In genomic region chr9:131735238-131736181, GRCh38 we compare ENCODE assay signal across 8 cellular contexts. TPM values are rescaled to one million over a fixed set of nuclear protein-coding genes. Genes with fewer than 3 reads are reported as not detected.
DNase-seq lines count a peak whose midpoint lies in the region; ATAC-seq and TF ChIP-seq lines count a peak whose summit lies in the region.

No MANE protein-coding gene starts in this region.

- intact Hi-C loops in naive thymus-derived CD4-positive, alpha-beta T cell (cut with micrococcal nuclease) = loop anchor here (5.0 to 10.0 kb wide), 2 partner anchors 338 to 481 kb away; no protein-coding TSS in a partner anchor

- H3K9me3 Mint-ChIP-seq in CD8-positive, alpha-beta memory T cell = peaks cover 0 to 1% (median 0%) of the 10 kb centered on the region in 5 donors
- H3K9me3 Mint-ChIP-seq in brain = no peaks in the 10 kb centered on the region
- no peaks in the 10 kb centered on the region for H3K9me3 Mint-ChIP-seq in naive thymus-derived CD4-positive, alpha-beta T cell

- CTCF ChIA-PET in CD8-positive, alpha-beta memory T cell (lab: Charles Lee) = interaction anchor here (0.9 to 3.4 kb wide), 7 partner anchors 57 to 144 kb away, joined by 3 to 20 read pairs (median 4); no protein-coding TSS in a partner anchor
- CTCF ChIA-PET in naive thymus-derived CD4-positive, alpha-beta T cell (lab: Charles Lee) = interaction anchor here (0.7 to 1.0 kb wide), 2 partner anchors 9 to 137 kb away, joined by 3 to 4 read pairs; no protein-coding TSS in a partner anchor

- H3K27ac ChIP-seq in CD8-positive, alpha-beta memory T cell (ENCODE audit: low read depth, low read length) = no peak overlapping the region
- peak overlapping the region; percentile 73 for H3K27ac ChIP-seq in naive thymus-derived CD4-positive, alpha-beta T cell (ENCODE audit: low read depth, low read length)
- H3K27ac ChIP-seq in WERI-Rb-1 = no peak overlapping the region

- H3K27me3 ChIP-seq in CD8-positive, alpha-beta memory T cell (ENCODE audit: insufficient read depth, low read length, poor library complexity, severe bottlenecking) = no peaks in the 10 kb centered on the region
- no peaks in the 10 kb centered on the region for H3K27me3 ChIP-seq in naive thymus-derived CD4-positive, alpha-beta T cell (ENCODE audit: control insufficient read depth in 2 of 2, insufficient read depth in 2 of 2, low read length in 2 of 2)
- no peaks in the 10 kb centered on the region for H3K27me3 ChIP-seq in WERI-Rb-1 (ENCODE audit: insufficient read depth, low read depth, severe bottlenecking)

- no peak for ATAC-seq in naive thymus-derived CD4-positive, alpha-beta T cell

- POLR2A ChIA-PET in CD8-positive, alpha-beta memory T cell (lab: Charles Lee) = interaction anchor here (0.6 kb wide), 1 partner anchor 58 kb away, joined by 3 read pairs; no protein-coding TSS in a partner anchor
- POLR2A ChIA-PET in naive thymus-derived CD4-positive, alpha-beta T cell (lab: Charles Lee) = interaction anchor here (0.5 to 1.5 kb wide), 4 partner anchors 8 to 1045 kb away, joined by 3 to 5 read pairs (median 3); no protein-coding TSS in a partner anchor

- peak overlapping the region; percentile 78 to 99 (median 92) for H3K27ac Mint-ChIP-seq in CD8-positive, alpha-beta memory T cell
- peak overlapping the region in 4 of 5 experiments; percentile 53 to 82 (median 69) for H3K27ac Mint-ChIP-seq in brain
- H3K27ac Mint-ChIP-seq in naive thymus-derived CD4-positive, alpha-beta T cell = peak overlapping the region; percentile 84 to 99 (median 90)

- peaks cover 0 to 2% of the 10 kb centered on the region in 2 donors for H3K27me3 Mint-ChIP-seq in CD8-positive, alpha-beta memory T cell
- peaks cover 3% of the 10 kb centered on the region for H3K27me3 Mint-ChIP-seq in brain
- H3K27me3 Mint-ChIP-seq in naive thymus-derived CD4-positive, alpha-beta T cell = no peaks in the 10 kb centered on the region

- no peaks in the 10 kb centered on the region for H3K36me3 ChIP-seq in CD8-positive, alpha-beta memory T cell (ENCODE audit: insufficient read depth, low read length)
- no peaks in the 10 kb centered on the region for H3K36me3 ChIP-seq in naive thymus-derived CD4-positive, alpha-beta T cell (ENCODE audit: control insufficient read depth in 2 of 3, insufficient read depth in 3 of 3, low read length in 3 of 3)
- peaks cover 16% of the 10 kb centered on the region for H3K36me3 ChIP-seq in WERI-Rb-1

- H3K9me3 ChIP-seq in CD8-positive, alpha-beta memory T cell (ENCODE audit: low read length) = no peaks in the 10 kb centered on the region
- no peaks in the 10 kb centered on the region for H3K9me3 ChIP-seq in naive thymus-derived CD4-positive, alpha-beta T cell (ENCODE audit: control insufficient read depth in 2 of 3, low read length in 3 of 3)
- no peaks in the 10 kb centered on the region for H3K9me3 ChIP-seq in WERI-Rb-1 (ENCODE audit: severe bottlenecking)

- TF ChIP-seq CTCF in brain (conservative IDR thresholded peaks at IDR 0.05) (no peak), WERI-Rb-1 (IDR thresholded peaks at IDR 0.05; ENCODE audit: low read depth, low read length) (no peak)

- no peak for DNase-seq in CD8-positive, alpha-beta memory T cell
- DNase-seq in LoVo (ENCODE audit: low spot score) (peak; percentile 84), WERI-Rb-1 (no peak), AG08395 (ENCODE audit: low spot score) (no peak)
- no peak for DNase-seq in naive thymus-derived CD4-positive, alpha-beta T cell
- DNase-seq in effector CD4-positive, alpha-beta T cell = no peak
- DNase-seq in central memory CD4-positive, alpha-beta T cell = no peak

- H3K4me1 ChIP-seq in CD8-positive, alpha-beta memory T cell (ENCODE audit: insufficient read depth, low read length) = peaks cover 81% of the 10 kb centered on the region
- peaks cover 76 to 77% of the 10 kb centered on the region in 2 donors for H3K4me1 ChIP-seq in naive thymus-derived CD4-positive, alpha-beta T cell (ENCODE audit: control insufficient read depth in 2 of 2, insufficient read depth in 2 of 2, low read length in 2 of 2)

- H3K4me3 Mint-ChIP-seq in CD8-positive, alpha-beta memory T cell = peak overlapping the region; percentile 73 to 90 (median 84)
- peak overlapping the region in 2 of 5 experiments; percentile 1 to 60 for H3K4me3 Mint-ChIP-seq in brain
- H3K4me3 Mint-ChIP-seq in naive thymus-derived CD4-positive, alpha-beta T cell = peak overlapping the region; percentile 58 to 89 (median 82)

- peaks cover 79 to 88% (median 81%) of the 10 kb centered on the region in 3 donors for H3K4me1 Mint-ChIP-seq in CD8-positive, alpha-beta memory T cell
- peaks cover 83% of the 10 kb centered on the region for H3K4me1 Mint-ChIP-seq in brain
- peaks cover 60 to 83% (median 79%) of the 10 kb centered on the region in 7 donors for H3K4me1 Mint-ChIP-seq in naive thymus-derived CD4-positive, alpha-beta T cell

- H3K4me3 ChIP-seq in CD8-positive, alpha-beta memory T cell (ENCODE audit: low read length) = peak overlapping the region; percentile 12
- peak overlapping the region; percentile 46 for H3K4me3 ChIP-seq in naive thymus-derived CD4-positive, alpha-beta T cell (ENCODE audit: low read length)
- H3K4me3 ChIP-seq in WERI-Rb-1 (ENCODE audit: low read depth, low read length) = no peak overlapping the region

- H3K36me3 Mint-ChIP-seq in CD8-positive, alpha-beta memory T cell = peaks cover 4 to 31% (median 5%) of the 10 kb centered on the region in 3 donors
- H3K36me3 Mint-ChIP-seq in brain = peaks cover 7% of the 10 kb centered on the region
- H3K36me3 Mint-ChIP-seq in naive thymus-derived CD4-positive, alpha-beta T cell = peaks cover 0 to 40% (median 0%) of the 10 kb centered on the region in 5 donors

RNA-seq across cellular contexts. Expression of gene RAPGEF1, which starts 4.4 kb away (rescaled TPM):
- 100 to 1,000 TPM; 145 to 148 TPM for total RNA-seq in CD8-positive, alpha-beta memory T cell
- 20.1 TPM for polyA plus RNA-seq in CD8-positive, alpha-beta memory T cell
- 44.2 TPM for polyA plus RNA-seq in brain (ENCODE audit: insufficient read depth, low read depth, low replicate concordance)
- 100 to 1,000 TPM in 2 of 5 experiments, 10 to 100 TPM in 3; 81.1 to 181 (median 85.8) TPM for total RNA-seq in naive thymus-derived CD4-positive, alpha-beta T cell
- polyA plus RNA-seq in naive thymus-derived CD4-positive, alpha-beta T cell = 1 to 10 TPM; 1.2 to 4.7 TPM
